Comparison of ENCODE assay signal across 8 cellular contexts in genomic region chr18:50298443-50299284, GRCh38. TPM values are rescaled to one million over a fixed set of nuclear protein-coding genes. Genes with fewer than 3 reads are reported as not detected.
DNase-seq lines count a peak whose midpoint lies in the region; ATAC-seq and TF ChIP-seq lines count a peak whose summit lies in the region.

No MANE protein-coding gene starts in this region.

- H3K9ac ChIP-seq in mammary epithelial cell (ENCODE audit: insufficient read depth, low read length) (no peak overlapping the region), mesenchymal stem cell (ENCODE audit: low read length) (peak overlapping the region; percentile 80), mesendoderm (ENCODE audit: low read length) (no peak overlapping the region)

- BruUV-seq in mammary epithelial cell (replicated peaks; lab: Mats Ljungman, UMichigan): no TSS peak

- H2AFZ ChIP-seq in mammary epithelial cell (ENCODE audit: low read depth, low read length) (peak overlapping the region; percentile 99), mesenchymal stem cell (ENCODE audit: low read depth, low read length) (no peak overlapping the region)

- H3K27ac ChIP-seq in mammary epithelial cell (ENCODE audit: insufficient read depth, low read depth, low read length) (no peak overlapping the region), mesenchymal stem cell (ENCODE audit: low read length, poor library complexity, severe bottlenecking) (no peak overlapping the region), mesendoderm (ENCODE audit: low read depth, low read length) (no peak overlapping the region)

- peaks cover 33% of the 10 kb centered on the region for H3K27me3 Mint-ChIP-seq in stimulated activated naive CD8-positive, alpha-beta T cell treated with anti-CD3 and anti-CD28 coated beads, Interleukin-15, Interleukin-2, amounts not matched to agents 100 ng/mL and 50 ng/mL, for 24 hours

- peak overlapping the region in 2 of 3 experiments; percentile 40 to 57 for H3K4me3 ChIP-seq in mammary epithelial cell (replicated peaks in 1 of 3; ENCODE audit: insufficient read depth in 1 of 3, low read depth in 2 of 3, low read length in 3 of 3)
- H3K4me3 ChIP-seq in mesenchymal stem cell (ENCODE audit: insufficient read depth in 1 of 2, low read depth in 1 of 2, low read length in 2 of 2): peak overlapping the region in 1 of 2 experiments; percentile 85
- H3K4me3 ChIP-seq in mesendoderm (ENCODE audit: low read length): no peak overlapping the region

- peak overlapping the region; percentile 77 for H3K4me3 Mint-ChIP-seq in stimulated activated naive CD8-positive, alpha-beta T cell treated with anti-CD3 and anti-CD28 coated beads, Interleukin-15, Interleukin-2, amounts not matched to agents 100 ng/mL and 50 ng/mL, for 24 hours

- H3K4me1 ChIP-seq in mammary epithelial cell (ENCODE audit: insufficient read depth, low read length) (no peaks in the 10 kb centered on the region), mesenchymal stem cell (ENCODE audit: control insufficient read depth, insufficient read depth, low read depth, low read length) (no peaks in the 10 kb centered on the region), mesendoderm (ENCODE audit: control insufficient read depth, low read depth, low read length) (no peaks in the 10 kb centered on the region)

- 32% methylated on average over 12 of the region's 49 CpGs for WGBS in mammary epithelial cell (ENCODE audit: low coverage, missing lambda C conversion rate)
- WGBS in mesenchymal stem cell: 84% methylated on average over 44 of the region's 49 CpGs
- WGBS in mesendoderm (ENCODE audit: extremely low coverage, insufficient coverage, low lambda C conversion rate): no CpG with 5 or more reads among the region's 49 CpGs

- H3K27ac Mint-ChIP-seq in stimulated activated naive CD8-positive, alpha-beta T cell treated with anti-CD3 and anti-CD28 coated beads, Interleukin-15, Interleukin-2, amounts not matched to agents 100 ng/mL and 50 ng/mL, for 24 hours: no peak overlapping the region

- H4K8ac ChIP-seq in mesenchymal stem cell (ENCODE audit: low read length): no peak overlapping the region
- no peak overlapping the region for H4K8ac ChIP-seq in mesendoderm (ENCODE audit: low read depth, low read length)

- no peak overlapping the region for H2BK12ac ChIP-seq in mesenchymal stem cell (ENCODE audit: low read length in 2 of 2)

- H2BK15ac ChIP-seq in mesenchymal stem cell (ENCODE audit: low read depth, poor library complexity, severe bottlenecking) (no peak overlapping the region), mesendoderm (replicated peaks; ENCODE audit: low read depth) (no peak overlapping the region)

- intact Hi-C loops in mammary epithelial cell (cut with micrococcal nuclease) (no loop called here), head of caudate nucleus (cut with DNase I) (no loop called here)

- peak overlapping the region; percentile 39 for H4K91ac ChIP-seq in mesenchymal stem cell (ENCODE audit: low read length)

- DNase-seq in stimulated activated naive CD8-positive, alpha-beta T cell treated with anti-CD3 and anti-CD28 coated beads, Interleukin-15, Interleukin-2, amounts not matched to agents 100 U/mL and 50 U/mL, for 24 hours: no peak
- DNase-seq in mammary epithelial cell (no peak), mesenchymal stem cell (no peak), NCI-H2171 treated with DMSO at 0.1 percent for 48 hours (lab: John Stamatoyannopoulos, UW) (no peak), mesendoderm (no peak), head of caudate nucleus (no peak), EL (no peak)

- H3K4me2 ChIP-seq in mammary epithelial cell (ENCODE audit: insufficient read depth, low read depth, low read length) (peak overlapping the region; percentile 76), mesenchymal stem cell (ENCODE audit: low read length, poor library complexity, severe bottlenecking) (no peak overlapping the region), mesendoderm (ENCODE audit: low read length) (no peak overlapping the region)

- peaks cover 6% of the 10 kb centered on the region for H3K4me1 Mint-ChIP-seq in stimulated activated naive CD8-positive, alpha-beta T cell treated with anti-CD3 and anti-CD28 coated beads, Interleukin-15, Interleukin-2, amounts not matched to agents 100 ng/mL and 50 ng/mL, for 24 hours (ENCODE audit: low read depth)

- H3K79me2 ChIP-seq in mammary epithelial cell (ENCODE audit: insufficient read depth, low read length): no peaks in the 10 kb centered on the region
- no peaks in the 10 kb centered on the region for H3K79me2 ChIP-seq in mesendoderm (ENCODE audit: control insufficient read depth, insufficient read depth, low read length)

- H3K9me3 Mint-ChIP-seq in stimulated activated naive CD8-positive, alpha-beta T cell treated with anti-CD3 and anti-CD28 coated beads, Interleukin-15, Interleukin-2, amounts not matched to agents 100 ng/mL and 50 ng/mL, for 24 hours: no peaks in the 10 kb centered on the region

- H3K36me3 Mint-ChIP-seq in stimulated activated naive CD8-positive, alpha-beta T cell treated with anti-CD3 and anti-CD28 coated beads, Interleukin-15, Interleukin-2, amounts not matched to agents 100 ng/mL and 50 ng/mL, for 24 hours (ENCODE audit: low read depth): no peaks in the 10 kb centered on the region

- dilution Hi-C loops in mammary epithelial cell (cut with HindIII; ENCODE audit: low sequenced_read_pairs): no loop called here

- H3K79me1 ChIP-seq in mesenchymal stem cell (replicated peaks; ENCODE audit: low read length, poor library complexity, severe bottlenecking) (no peaks in the 10 kb centered on the region), mesendoderm (ENCODE audit: low read length) (no peaks in the 10 kb centered on the region)

- H3K23ac ChIP-seq in mesenchymal stem cell (ENCODE audit: low read length in 2 of 2) (no peak overlapping the region), mesendoderm (ENCODE audit: low read length) (no peak overlapping the region)

- H4K20me1 ChIP-seq in mammary epithelial cell (ENCODE audit: insufficient read depth, low read length): no peaks in the 10 kb centered on the region

- H3K56ac ChIP-seq in mesendoderm (ENCODE audit: low read length): no peak overlapping the region

- no peak overlapping the region for H3K14ac ChIP-seq in mesenchymal stem cell (ENCODE audit: low read length in 2 of 2)

- ATAC-seq in stimulated activated naive CD8-positive, alpha-beta T cell treated with anti-CD3 and anti-CD28 coated beads, Interleukin-15, Interleukin-2, amounts not matched to agents 100 U/mL and 50 U/mL, for 24 hours: no peak

- no peaks in the 10 kb centered on the region for H3K36me3 ChIP-seq in mammary epithelial cell (ENCODE audit: insufficient read depth, low read length)
- no peaks in the 10 kb centered on the region for H3K36me3 ChIP-seq in mesenchymal stem cell (ENCODE audit: control insufficient read depth in 1 of 2, insufficient read depth in 2 of 2, low read depth in 1 of 2, low read length in 2 of 2)
- no peaks in the 10 kb centered on the region for H3K36me3 ChIP-seq in mesendoderm (ENCODE audit: control insufficient read depth, insufficient read depth, low read length)

- H3K4ac ChIP-seq in mesenchymal stem cell (ENCODE audit: low read depth in 1 of 2, low read length in 2 of 2): no peak overlapping the region
- H3K4ac ChIP-seq in mesendoderm (ENCODE audit: low read depth, low read length): no peak overlapping the region

- TF ChIP-seq CTCF in mammary epithelial cell (conservative IDR thresholded peaks at IDR 0.05 in 1 of 2, IDR thresholded peaks at IDR 0.05 in 1 of 2; ENCODE audit: extremely low read depth in 1 of 2, insufficient read depth in 1 of 2, low read depth in 1 of 2, low read length in 2 of 2): no peak

- in situ Hi-C loops in mammary epithelial cell (cut with MboI; ENCODE audit: low sequenced_read_pairs in 2 of 2): no loop called here

- H3K9me3 ChIP-seq in mammary epithelial cell (replicated peaks; ENCODE audit: insufficient read depth, low read length) (no peaks in the 10 kb centered on the region), mesenchymal stem cell (ENCODE audit: control insufficient read depth, low read length) (no peaks in the 10 kb centered on the region)

- CTCF ChIA-PET in mammary epithelial cell (lab: Charles Lee; ENCODE audit: low non-redundant PET): no interaction called here

- H2AK5ac ChIP-seq in mesenchymal stem cell (ENCODE audit: low read length, severe bottlenecking) (no peak overlapping the region), mesendoderm (ENCODE audit: low read length) (no peak overlapping the region)

- H3K18ac ChIP-seq in mesenchymal stem cell (ENCODE audit: low read depth in 1 of 2, low read length in 2 of 2): no peak overlapping the region
- no peak overlapping the region for H3K18ac ChIP-seq in mesendoderm (ENCODE audit: low read length)

- H2BK5ac ChIP-seq in mesenchymal stem cell (ENCODE audit: low read depth, low read length, poor library complexity, severe bottlenecking) (no peak overlapping the region), mesendoderm (ENCODE audit: low read length) (no peak overlapping the region)

- no peak overlapping the region for H4K5ac ChIP-seq in mesendoderm (ENCODE audit: low read length)

- H2BK120ac ChIP-seq in mesenchymal stem cell (ENCODE audit: low read depth, low read length): no peak overlapping the region
- H2BK120ac ChIP-seq in mesendoderm (ENCODE audit: low read depth, low read length): no peak overlapping the region

- H3K27me3 ChIP-seq in mammary epithelial cell (ENCODE audit: insufficient read depth, low read length): no peaks in the 10 kb centered on the region
- peaks cover 5 to 33% of the 10 kb centered on the region in 2 experiments for H3K27me3 ChIP-seq in mesenchymal stem cell (ENCODE audit: control insufficient read depth in 1 of 2, insufficient read depth in 1 of 2, low read length in 2 of 2)
- no peaks in the 10 kb centered on the region for H3K27me3 ChIP-seq in mesendoderm (ENCODE audit: insufficient read depth, low read length, poor library complexity)

RNA-seq across cellular contexts. Expression of gene CXXC1, which starts 11.2 kb away (rescaled TPM):
- 10 to 100 TPM; 27.7 to 78.2 TPM for total RNA-seq in mammary epithelial cell
- polyA plus RNA-seq in mammary epithelial cell: 67.3 TPM
- polyA minus RNA-seq in mammary epithelial cell: 25.7 TPM
- 24.0 TPM for polyA plus RNA-seq in mesenchymal stem cell (2013, experiment 1 of 2)
- polyA plus RNA-seq in mesenchymal stem cell (2013, experiment 2 of 2): 24.8 TPM
- polyA plus RNA-seq in mesendoderm (2013, experiment 1 of 2): 45.7 TPM
- polyA plus RNA-seq in mesendoderm (2013, experiment 2 of 2): 46.0 TPM

RNA-seq across cellular contexts. Expression of gene MBD1, which starts 17.3 kb away (rescaled TPM):
- 100 to 1,000 TPM; 102 to 196 TPM for total RNA-seq in mammary epithelial cell
- polyA plus RNA-seq in mammary epithelial cell: 83.4 TPM
- polyA minus RNA-seq in mammary epithelial cell: 81.4 TPM
- polyA plus RNA-seq in mesenchymal stem cell (2013, experiment 1 of 2): 34.4 TPM
- polyA plus RNA-seq in mesenchymal stem cell (2013, experiment 2 of 2): 35.0 TPM
- 30.1 TPM for polyA plus RNA-seq in mesendoderm (2013, experiment 1 of 2)
- 29.6 TPM for polyA plus RNA-seq in mesendoderm (2013, experiment 2 of 2)

RNA-seq across cellular contexts. Expression of gene CFAP53, which starts 32.4 kb away (rescaled TPM):
- 1 to 10 TPM in 1 of 2 donors, under 1 TPM in 1; 0.67 to 1.7 TPM for total RNA-seq in mammary epithelial cell
- 0.29 TPM for polyA plus RNA-seq in mammary epithelial cell
- not detected for polyA minus RNA-seq in mammary epithelial cell
- 0.19 TPM for polyA plus RNA-seq in mesenchymal stem cell (2013, experiment 1 of 2)
- polyA plus RNA-seq in mesenchymal stem cell (2013, experiment 2 of 2): 0.22 TPM
- polyA plus RNA-seq in mesendoderm (2013, experiment 1 of 2): 0.20 TPM
- polyA plus RNA-seq in mesendoderm (2013, experiment 2 of 2): 0.07 TPM
